In genomic region chr6:32844839-32845372, GRCh38 we compare ENCODE assay signal across 1 cellular context.
A peak's percentile ranks its signal among the peaks of the same experiment; 100 is the strongest.
TF ChIP-seq lines count a peak whose summit lies in the region.

No MANE protein-coding gene starts in this region.

TF ChIP-seq in H1, 55 proteins besides CTCF, POLR2A, EP300 and RAD21:
- TF ChIP-seq TBP (IDR thresholded peaks at IDR 0.05; ENCODE audit: low read depth, low read length), result peak; percentile 94
- no peak for TF ChIP-seq SP4 (IDR thresholded peaks at IDR 0.05; ENCODE audit: low read length)
- TF ChIP-seq E2F6 (IDR thresholded peaks at IDR 0.05), result peak; percentile 72
